In genomic region chr9:125143377-125144090, GRCh38 we compare ENCODE assay signal across 8 cellular contexts. TPM values are rescaled to one million over a fixed set of nuclear protein-coding genes. Genes with fewer than 3 reads are reported as not detected.
DNase-seq lines count a peak whose midpoint lies in the region; ATAC-seq and TF ChIP-seq lines count a peak whose summit lies in the region.

Gene SCAI, minus strand, starts transcription at chr9:125143528. Its CDS starts 91 bp downstream, at chr9:125143437.

- peak; percentile 95 to 96 for DNase-seq in AML-193 (lab: John Stamatoyannopoulos, UW)
- DNase-seq in NCI-H446 (lab: John Stamatoyannopoulos, UW) = peak; percentile 87 to 94
- peak; percentile 97 for DNase-seq in activated CD4-positive, CD25-positive, alpha-beta regulatory T cell treated with anti-CD3 and anti-CD28 coated beads, Interleukin-2, amount 50 U/mL, for 16 hours (ENCODE audit: low read depth, low spot score)
- DNase-seq in cerebellar nuclear complex (lab: John Stamatoyannopoulos, UW) = peak; percentile 96
- peak; percentile 89 for DNase-seq in kidney epithelial cell (ENCODE audit: low read depth)
- DNase-seq in stimulated activated CD4-positive, alpha-beta T cell treated with anti-CD3 and anti-CD28 coated beads, Interleukin-1b, Interleukin-23, amount 100 ng/mL, for 1 hour (ENCODE audit: low read depth in 2 of 2) = peak; percentile 90 to 98

- peak; percentile 98 for TF ChIP-seq CTCF in kidney epithelial cell (IDR thresholded peaks at IDR 0.05; ENCODE audit: insufficient read depth, low read length, poor library complexity, severe bottlenecking)

- H3K27me3 ChIP-seq in kidney epithelial cell (ENCODE audit: control insufficient read depth, insufficient read depth, low read length) = no peaks in the 10 kb centered on the region

- H3K4me3 ChIP-seq in kidney epithelial cell (ENCODE audit: low read depth, low read length) = peak within 1 kb of the TSS; percentile 79

- H3K36me3 ChIP-seq in kidney epithelial cell (ENCODE audit: control insufficient read depth, insufficient read depth, low read length) = no peaks in the 10 kb centered on the region

- ATAC-seq in GM19035 (IDR thresholded peaks at IDR 0.05; ENCODE audit: unreplicated experiment) (peak; percentile 98), HG03354 (IDR thresholded peaks at IDR 0.05; ENCODE audit: poor library complexity, severe bottlenecking, unreplicated experiment) (peak; percentile 100)

RNA-seq across cellular contexts. Expression of gene SCAI, which starts in this region (rescaled TPM):
- total RNA-seq in kidney epithelial cell = 2.3 and 5.8 TPM in 2 replicates

Comparison
In these comparisons a context has a peak if more than half of its experiments do, and no peak if none do; other contexts are left out.
1. Peak in every context shown above with its lines: DNase-seq, ATAC-seq and H3K4me3 ChIP-seq.